In the genomic region with DNA sequence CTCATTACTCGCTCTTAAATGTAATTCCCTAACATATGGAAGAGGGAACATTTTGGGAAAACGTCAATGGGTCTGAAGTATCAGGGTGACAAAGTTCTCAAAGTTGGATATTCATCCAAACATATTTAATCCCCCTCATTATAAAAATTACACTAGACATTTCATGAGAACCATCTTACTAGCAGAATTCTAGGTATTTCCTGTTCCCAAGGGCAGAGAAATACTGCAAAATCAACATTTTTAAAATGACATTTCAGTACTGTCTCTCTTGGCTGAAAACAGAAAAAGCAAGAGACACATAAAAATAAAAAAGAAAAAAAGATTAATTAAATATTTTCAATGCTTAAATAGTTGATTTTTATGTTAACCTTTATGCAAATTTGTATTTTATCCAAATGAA, we compare ENCODE assay signal across 7 cellular contexts.
"Had no signal": no experiment of that assay in that cellular context is flagged by ENCODE, and none has a peak within 500 bp of the region (broad histone marks: within the 10 kb centered on the region; RNA-seq: fewer than 3 reads in every experiment).

No MANE protein-coding gene starts in this region.

- H3K36me3 Mint-ChIP-seq: IgD-negative memory B cell had no signal

- H3K4me3 Mint-ChIP-seq: GM23338, H9, IgD-negative memory B cell had no signal

- ATAC-seq: GM23338, HepG2 had no signal

- H3K27ac ChIP-seq: HL-60 had no signal

- DNase-seq: H9, HCEC 1CT, KBM-7 had no signal

- H3K4me3 ChIP-seq: GM23338 had no signal

- H3K4me1 Mint-ChIP-seq: IgD-negative memory B cell had no signal

- H3K9me3 Mint-ChIP-seq: GM23338, H9 had no signal

- H3K27ac Mint-ChIP-seq: GM23338, H9, IgD-negative memory B cell had no signal
